Comparison of ENCODE assay signal across 11 cellular contexts in genomic region chr3:49807427-49808114, GRCh38. TPM values are rescaled to one million over a fixed set of nuclear protein-coding genes. Genes with fewer than 3 reads are reported as not detected.
DNase-seq lines count a peak whose midpoint lies in the region; ATAC-seq, FAIRE-seq and TF ChIP-seq lines count a peak whose summit lies in the region.
"Had no signal": no experiment of that assay in that cellular context is flagged by ENCODE, and none has a peak within 500 bp of the region (broad histone marks: within the 10 kb centered on the region; RNA-seq: fewer than 3 reads in every experiment).

No MANE protein-coding gene starts in this region.

- peaks cover 0 to 6% of the 10 kb centered on the region in 2 donors for H3K36me3 Mint-ChIP-seq in activated naive CD4-positive, alpha-beta T cell treated with anti-CD3 and anti-CD28 coated beads, Interleukin-2, amount 50 U/mL, for 72 hours
- H3K36me3 Mint-ChIP-seq in memory B cell, result peaks cover 13% of the 10 kb centered on the region
- H3K36me3 Mint-ChIP-seq in T-helper 2 cell treated with Interferon-gamma antibody and Interleukin-4, amounts not matched to agents 5 μg/mL and 100 μg/mL, for 36 hours (ENCODE audit: low read depth), result peaks cover 32% of the 10 kb centered on the region

- H3K4me1 ChIP-seq in heart right ventricle (peaks cover 38 to 69% (median 60%) of the 10 kb centered on the region in 9 donors), right atrium auricular region (peaks cover 0 to 50% of the 10 kb centered on the region in 2 donors)

- H3K4me1 Mint-ChIP-seq in memory B cell, result peaks cover 63% of the 10 kb centered on the region
- H3K4me1 Mint-ChIP-seq in T-helper 2 cell treated with Interferon-gamma antibody and Interleukin-4, amounts not matched to agents 5 μg/mL and 100 μg/mL, for 36 hours (ENCODE audit: low read depth), result peaks cover 32% of the 10 kb centered on the region

- H3K36me3 ChIP-seq in heart right ventricle (peaks cover 0 to 51% (median 23%) of the 10 kb centered on the region in 9 donors), right atrium auricular region (peaks cover 22% of the 10 kb centered on the region)

- H3K27me3 ChIP-seq in heart right ventricle (no peaks in the 10 kb centered on the region), right atrium auricular region (no peaks in the 10 kb centered on the region)

- H3K4me3 Mint-ChIP-seq in memory B cell, result peak overlapping the region; percentile 68
- no peak overlapping the region for H3K4me3 Mint-ChIP-seq in T-helper 2 cell treated with Interferon-gamma antibody and Interleukin-4, amounts not matched to agents 5 μg/mL and 100 μg/mL, for 36 hours

- 56 to 62% methylated on average over 13 of the region's 13 CpGs for WGBS in heart right ventricle, 2 donors

- peak overlapping the region; percentile 30 to 72 for H3K27ac Mint-ChIP-seq in activated naive CD4-positive, alpha-beta T cell treated with anti-CD3 and anti-CD28 coated beads, Interleukin-2, amount 50 U/mL, for 72 hours
- H3K27ac Mint-ChIP-seq in memory B cell, result peak overlapping the region; percentile 83
- no peak overlapping the region for H3K27ac Mint-ChIP-seq in T-helper 2 cell treated with Interferon-gamma antibody and Interleukin-4, amounts not matched to agents 5 μg/mL and 100 μg/mL, for 36 hours

- H3K27ac ChIP-seq in heart right ventricle, result peak overlapping the region; percentile 20 to 99 (median 97)
- peak overlapping the region in 1 of 2 donors; percentile 9 for H3K27ac ChIP-seq in right atrium auricular region

- H3K9me3 ChIP-seq in heart right ventricle, result no peaks in the 10 kb centered on the region
- H3K9me3 ChIP-seq in right atrium auricular region, result no peaks in the 10 kb centered on the region

- no peak for TF ChIP-seq CTCF in heart right ventricle (IDR thresholded peaks at IDR 0.05)
- no peak for TF ChIP-seq CTCF in right atrium auricular region (IDR thresholded peaks at IDR 0.05)

- H3K4me3 ChIP-seq in heart right ventricle (no peak overlapping the region), right atrium auricular region (no peak overlapping the region)

- no peaks in the 10 kb centered on the region for H3K27me3 Mint-ChIP-seq in memory B cell
- no peaks in the 10 kb centered on the region for H3K27me3 Mint-ChIP-seq in T-helper 2 cell treated with Interferon-gamma antibody and Interleukin-4, amounts not matched to agents 5 μg/mL and 100 μg/mL, for 36 hours (ENCODE audit: low read depth)

- FAIRE-seq in urothelium cell line (lab: Jason Lieb, UNC), result peak; percentile 32

- intact Hi-C loops in heart right ventricle (cut with DNase I), result no loop called here

- no peak for ATAC-seq in heart right ventricle
- no peak for ATAC-seq in activated naive CD4-positive, alpha-beta T cell treated with anti-CD3 and anti-CD28 coated beads, Interleukin-2, amount 50 U/mL, for 72 hours
- peak; percentile 5 for ATAC-seq in memory B cell (ENCODE audit: low read depth)

- DNase-seq in heart right ventricle (peak in 1 of 2 donors; percentile 51), right atrium auricular region (ENCODE audit: low spot score) (no peak), memory B cell (ENCODE audit: low spot score in 2 of 2) (no peak), urothelium cell line (ENCODE audit: low spot score) (no peak), SW 1271 (lab: John Stamatoyannopoulos, UW) (no peak), T-helper 2 cell (no peak)
- no peak for DNase-seq in activated naive CD4-positive, alpha-beta T cell treated with anti-CD3 and anti-CD28 coated beads, Interleukin-2, amount 50 U/mL, for 72 hours (ENCODE audit: low spot score in 2 of 2)
- no peak for DNase-seq in T-helper 2 cell treated with Interferon-gamma antibody and Interleukin-4, amounts not matched to agents 5 μg/mL and 100 μg/mL, for 36 hours (ENCODE audit: low spot score)
- DNase-seq: aorta; stimulated activated CD4-positive, alpha-beta T cell treated with anti-CD3 and anti-CD28 coated beads, Interleukin-2, amount 100 ng/mL, for 48 hours had no signal

- no peaks in the 10 kb centered on the region for H3K9me3 Mint-ChIP-seq in activated naive CD4-positive, alpha-beta T cell treated with anti-CD3 and anti-CD28 coated beads, Interleukin-2, amount 50 U/mL, for 72 hours
- no peaks in the 10 kb centered on the region for H3K9me3 Mint-ChIP-seq in memory B cell
- no peaks in the 10 kb centered on the region for H3K9me3 Mint-ChIP-seq in T-helper 2 cell treated with Interferon-gamma antibody and Interleukin-4, amounts not matched to agents 5 μg/mL and 100 μg/mL, for 36 hours

RNA-seq across cellular contexts. Expression of gene INKA1, which starts 4.5 kb away (rescaled TPM):
- total RNA-seq in heart right ventricle (1 to 10 TPM; 1.8 to 5.7 (median 2.5) TPM), right atrium auricular region (1 to 10 TPM; 1.8 to 4.2 TPM)
- polyA plus RNA-seq in heart right ventricle, result 1 to 10 TPM; 4.2 to 8.6 TPM
- under 1 TPM; 0.30 to 0.49 TPM for total RNA-seq in activated naive CD4-positive, alpha-beta T cell treated with anti-CD3 and anti-CD28 coated beads, Interleukin-2, amount 50 U/mL, for 72 hours

RNA-seq across cellular contexts. Expression of gene UBA7, which starts 6.2 kb away (rescaled TPM):
- 10 to 100 TPM; 13.1 to 47.0 (median 22.0) TPM for total RNA-seq in heart right ventricle
- polyA plus RNA-seq in heart right ventricle, result 10 to 100 TPM; 12.0 to 57.6 TPM
- total RNA-seq in right atrium auricular region, result 10 to 100 TPM; 11.3 to 12.2 TPM
- total RNA-seq in activated naive CD4-positive, alpha-beta T cell treated with anti-CD3 and anti-CD28 coated beads, Interleukin-2, amount 50 U/mL, for 72 hours, result 100 to 1,000 TPM; 101 to 133 TPM

RNA-seq across cellular contexts. Expression of gene CDHR4, which starts 7.9 kb away (rescaled TPM):
- total RNA-seq in heart right ventricle (not detected), right atrium auricular region (under 1 TPM in 1 of 2 donors, not detected in 1; 0.20 TPM)
- polyA plus RNA-seq in heart right ventricle, result under 1 TPM; 0.01 to 0.80 TPM
- under 1 TPM; 0.25 to 0.32 TPM for total RNA-seq in activated naive CD4-positive, alpha-beta T cell treated with anti-CD3 and anti-CD28 coated beads, Interleukin-2, amount 50 U/mL, for 72 hours
- total RNA-seq: fibroblast of villous mesenchyme had no signal

RNA-seq across cellular contexts. Expression of gene IP6K1, which starts 21.2 kb away (rescaled TPM):
- total RNA-seq in heart right ventricle, result 10 to 100 TPM; 13.7 to 24.4 (median 16.6) TPM
- polyA plus RNA-seq in heart right ventricle, result 10 to 100 TPM in 1 of 2 donors, 1 to 10 TPM in 1; 9.0 to 12.3 TPM
- total RNA-seq in right atrium auricular region, result 10 to 100 TPM; 24.0 to 30.9 TPM
- total RNA-seq in activated naive CD4-positive, alpha-beta T cell treated with anti-CD3 and anti-CD28 coated beads, Interleukin-2, amount 50 U/mL, for 72 hours, result 10 to 100 TPM; 26.2 to 26.9 TPM

RNA-seq across cellular contexts. Expression of gene TRAIP, which starts 48.8 kb away (rescaled TPM):
- total RNA-seq in heart right ventricle (1 to 10 TPM in 7 of 10 donors, under 1 TPM in 3; 0.20 to 2.4 (median 1.4) TPM), right atrium auricular region (1 to 10 TPM in 1 of 2 donors, under 1 TPM in 1; 0.98 to 2.0 TPM)
- polyA plus RNA-seq in heart right ventricle, result 1 to 10 TPM in 1 of 2 donors, under 1 TPM in 1; 0.96 to 1.6 TPM
- 10 to 100 TPM; 30.0 TPM for total RNA-seq in activated naive CD4-positive, alpha-beta T cell treated with anti-CD3 and anti-CD28 coated beads, Interleukin-2, amount 50 U/mL, for 72 hours
